Comparison of ENCODE assay signal across 8 cellular contexts in the genomic region with DNA sequence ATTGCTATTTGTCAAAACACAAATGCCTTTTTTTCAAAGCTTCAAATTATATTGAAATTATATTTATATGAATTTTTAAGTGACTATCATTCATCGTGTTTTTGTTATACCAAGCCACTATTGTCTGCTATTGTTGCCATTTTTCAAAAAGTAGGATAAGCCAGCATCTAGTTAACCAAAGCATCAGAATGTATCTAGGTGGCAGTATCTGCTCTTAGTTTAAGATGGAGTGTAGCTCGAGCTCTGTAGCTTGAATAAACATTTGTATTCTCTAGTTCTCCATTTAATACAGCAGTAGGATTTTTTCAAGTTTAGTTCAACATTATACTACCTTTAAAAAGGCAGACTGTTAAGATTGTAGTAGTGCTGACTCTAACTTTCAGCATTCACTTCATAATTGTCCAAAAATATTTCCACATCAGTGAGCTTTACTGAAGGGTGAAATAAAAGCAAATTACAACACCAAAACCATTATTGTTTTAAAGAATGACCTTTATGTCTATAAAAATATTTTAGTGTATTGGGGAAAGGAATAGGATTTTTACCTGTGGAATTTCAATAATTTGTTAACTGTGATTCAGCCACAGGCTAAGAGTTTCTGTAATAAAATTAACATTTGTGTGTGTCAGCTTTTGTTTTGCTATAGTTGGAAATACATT. TPM values are rescaled to one million over a fixed set of nuclear protein-coding genes. Genes with fewer than 3 reads are reported as not detected.
A peak's percentile ranks its signal among the peaks of the same experiment; 100 is the strongest.
DNase-seq lines count a peak whose midpoint lies in the region; ATAC-seq and TF ChIP-seq lines count a peak whose summit lies in the region.

No MANE protein-coding gene starts in this region.

- H3K9me3 ChIP-seq in OCI-LY7 (ENCODE audit: low read length) (no peaks in the 10 kb centered on the region), suprapubic skin (no peaks in the 10 kb centered on the region)

- no peak for TF ChIP-seq POLR2A in suprapubic skin (IDR thresholded peaks at IDR 0.05)

- H3K27ac ChIP-seq in OCI-LY7 (ENCODE audit: low read depth, low read length, poor library complexity, severe bottlenecking) (no peak overlapping the region), suprapubic skin (peak overlapping the region; percentile 57)

- H3K4me3 ChIP-seq in OCI-LY7 (ENCODE audit: low read depth, low read length, poor library complexity, severe bottlenecking) (no peak overlapping the region), fibroblast of pulmonary artery (replicated peaks; ENCODE audit: low read depth, low read length) (no peak overlapping the region), suprapubic skin (peak overlapping the region; percentile 23)

- H4K20me1 ChIP-seq in OCI-LY7 (ENCODE audit: insufficient read depth, low read length), result no peaks in the 10 kb centered on the region

- DNase-seq in SIG-M5 treated with dmso at 0.1 percent for 504 hours (lab: John Stamatoyannopoulos, UW; ENCODE audit: unreplicated experiment) (peak; percentile 32), SIG-M5 (lab: John Stamatoyannopoulos, UW) (no peak), OCI-LY7 (ENCODE audit: low spot score) (peak; percentile 57), fibroblast of pulmonary artery (ENCODE audit: low read depth) (peak; percentile 56), suprapubic skin (ENCODE audit: low spot score in 2 of 2) (no peak), T-helper 1 cell (no peak)

- CTCF ChIA-PET in OCI-LY7 (lab: Charles Lee; ENCODE audit: unreplicated experiment), result no interaction called here

- no peaks in the 10 kb centered on the region for H3K79me2 ChIP-seq in OCI-LY7 (ENCODE audit: insufficient read depth, low read depth, low read length)

- H3K4me1 ChIP-seq in OCI-LY7 (ENCODE audit: insufficient read depth, low read length, poor library complexity, severe bottlenecking), result peaks cover 25% of the 10 kb centered on the region
- peaks cover 10% of the 10 kb centered on the region for H3K4me1 ChIP-seq in suprapubic skin

- POLR2A ChIA-PET in OCI-LY7 (lab: Charles Lee), result interaction anchor here (0.7 to 1.9 kb wide), 3 partner anchors 18 to 175 kb away, joined by 3 to 5 read pairs (median 4); a partner anchor contains a TSS

- intact Hi-C loops in OCI-LY7 (cut with micrococcal nuclease; ENCODE audit: unreplicated experiment), result loop anchor here (1.0 kb wide), 1 partner anchor 282 kb away; no protein-coding TSS in a partner anchor

- no TSS peak for BruUV-seq in OCI-LY7 (replicated peaks; lab: Mats Ljungman, UMichigan)

- H3K9me2 ChIP-seq in OCI-LY7 (ENCODE audit: insufficient read depth, low read length), result no peaks in the 10 kb centered on the region

- ATAC-seq in HG03378 (IDR thresholded peaks at IDR 0.05; ENCODE audit: unreplicated experiment) (no peak), GM18520 (IDR thresholded peaks at IDR 0.05; ENCODE audit: unreplicated experiment) (no peak)

- H2AFZ ChIP-seq in OCI-LY7 (ENCODE audit: low read length), result peak overlapping the region; percentile 45

- H3K36me3 ChIP-seq in OCI-LY7 (ENCODE audit: insufficient read depth, low read length), result no peaks in the 10 kb centered on the region
- H3K36me3 ChIP-seq in suprapubic skin, result no peaks in the 10 kb centered on the region

- WGBS in suprapubic skin, result 38% methylated on average over 2 of the region's 2 CpGs

- TF ChIP-seq CTCF in OCI-LY7 (conservative IDR thresholded peaks at IDR 0.05; ENCODE audit: low read length), result peak; percentile 81
- peak; percentile 48 for TF ChIP-seq CTCF in fibroblast of pulmonary artery (IDR thresholded peaks at IDR 0.05; ENCODE audit: low read length, missing control alignments)
- no peak for TF ChIP-seq CTCF in suprapubic skin (IDR thresholded peaks at IDR 0.05)

- no peaks in the 10 kb centered on the region for H3K27me3 ChIP-seq in suprapubic skin

- peak overlapping the region; percentile 45 for H3K4me2 ChIP-seq in OCI-LY7 (ENCODE audit: low read length)

- no peak for TF ChIP-seq EP300 in suprapubic skin (IDR thresholded peaks at IDR 0.05)

RNA-seq across cellular contexts. Expression of a gene that starts 19.6 kb away (rescaled TPM):
- total RNA-seq in OCI-LY7 (2014; rRNA removed; shearing (Covaris generic)), result 13.3 and 18.3 TPM in 2 replicates
- total RNA-seq in OCI-LY7 (2022) (9.3 and 12.2 TPM in 2 replicates), suprapubic skin (10 to 100 TPM; 12.8 to 23.6 (median 16.8) TPM)

RNA-seq across cellular contexts. Expression of a gene that starts 41.2 kb away (rescaled TPM):
- 9.0 and 10.2 TPM in 2 replicates for total RNA-seq in OCI-LY7 (2014; rRNA removed; shearing (Covaris generic))
- 35.0 and 44.6 TPM in 2 replicates for total RNA-seq in OCI-LY7 (2022)
- 10 to 100 TPM in 2 of 4 donors, 1 to 10 TPM in 2; 9.5 to 18.5 (median 10.2) TPM for total RNA-seq in suprapubic skin

Comparison
In these comparisons a context has a peak if more than half of its experiments do, and no peak if none do; other contexts are left out.
1. DNase-seq: peak in SIG-M5 treated with dmso at 0.1 percent for 504 hours (single experiment), OCI-LY7 (single experiment) and fibroblast of pulmonary artery (single experiment); none in SIG-M5 (single experiment), suprapubic skin (0 of 2) and T-helper 1 cell (0 of 5).
2. CTCF ChIP-seq: peak in OCI-LY7 (single experiment) and fibroblast of pulmonary artery (single experiment); none in suprapubic skin (0 of 2).